15 cellular contexts compared by ENCODE assay signal in the genomic region with DNA sequence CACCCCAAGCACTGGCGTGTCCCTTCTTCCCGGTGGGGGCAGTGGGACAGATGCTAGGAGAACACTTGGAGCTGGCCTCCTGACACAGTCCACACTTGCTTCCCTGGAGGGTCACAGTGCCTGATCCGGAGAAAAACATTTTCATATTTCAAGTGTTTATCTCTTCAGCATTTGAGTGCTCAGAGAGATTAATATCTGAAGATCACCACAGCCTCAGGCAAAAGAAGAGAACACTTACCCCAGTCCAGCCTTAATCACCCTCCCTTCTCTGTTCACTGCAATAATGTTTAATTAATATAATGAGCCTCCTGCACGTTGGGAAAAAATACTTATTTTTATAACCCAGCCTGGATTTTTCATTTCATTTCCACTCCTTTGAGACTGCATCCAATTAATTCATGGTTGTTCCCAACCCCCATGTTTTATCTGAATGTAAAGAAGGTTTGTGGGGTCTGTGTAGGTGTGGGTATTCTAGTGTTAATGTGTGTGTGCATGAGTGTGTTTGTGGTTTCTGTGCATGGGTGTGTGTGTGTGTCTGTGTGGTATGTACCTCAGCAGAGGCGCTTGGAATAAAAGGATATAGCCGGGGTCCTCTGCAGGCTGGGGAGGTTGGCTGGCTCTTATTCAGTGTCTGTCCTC.
DNase-seq lines count a peak whose midpoint lies in the region; ATAC-seq and TF ChIP-seq lines count a peak whose summit lies in the region.
"Had no signal": no experiment of that assay in that cellular context is flagged by ENCODE, and none has a peak within 500 bp of the region (broad histone marks: within the 10 kb centered on the region; RNA-seq: fewer than 3 reads in every experiment).

No MANE protein-coding gene starts in this region.

- H3K9me3 ChIP-seq in HEK293 (ENCODE audit: control insufficient read depth, insufficient read depth, low read depth, low read length) (no peaks in the 10 kb centered on the region), SJSA1 (replicated peaks) (no peaks in the 10 kb centered on the region), left lung (no peaks in the 10 kb centered on the region), suprapubic skin (no peaks in the 10 kb centered on the region)
- no peaks in the 10 kb centered on the region for H3K9me3 ChIP-seq in CD4-positive, alpha-beta memory T cell (ENCODE audit: control insufficient read depth in 1 of 2, low read length in 2 of 2)
- H3K9me3 ChIP-seq: colonic mucosa, lower lobe of right lung had no signal

- intact Hi-C loops in left lung (cut with DNase I): no loop called here
- intact Hi-C loops in CD4-positive, alpha-beta memory T cell (cut with micrococcal nuclease): no loop called here

- no peak overlapping the region for H3K27ac Mint-ChIP-seq in CD4-positive, alpha-beta memory T cell
- H3K27ac Mint-ChIP-seq: activated CD4-positive, alpha-beta T cell treated with anti-CD3 and anti-CD28 coated beads for 36 hours; T-helper 2 cell treated with Interferon-gamma antibody and Interleukin-4, amounts not matched to agents 5 μg/mL and 100 μg/mL, for 36 hours had no signal

- H3K4me3 ChIP-seq in HEK293 (ENCODE audit: low read depth, low read length): no peak overlapping the region
- H3K4me3 ChIP-seq in SJSA1: no peak overlapping the region
- no peak overlapping the region for H3K4me3 ChIP-seq in left lung
- H3K4me3 ChIP-seq in suprapubic skin: no peak overlapping the region
- H3K4me3 ChIP-seq in CD4-positive, alpha-beta memory T cell (ENCODE audit: low read length in 2 of 2): no peak overlapping the region
- H3K4me3 ChIP-seq: colonic mucosa, lower lobe of right lung had no signal

- POLR2A ChIA-PET in HEK293 (lab: Yijun Ruan, JAX): no interaction called here
- POLR2A ChIA-PET in CD4-positive, alpha-beta memory T cell (lab: Charles Lee; ENCODE audit: partially characterized antibody): no interaction called here

- DNase-seq in SJSA1 (ENCODE audit: low read depth in 1 of 2, low spot score in 2 of 2): no peak
- no peak for DNase-seq in left lung
- no peak for DNase-seq in suprapubic skin (ENCODE audit: low spot score in 2 of 2)
- no peak for DNase-seq in stimulated activated CD4-positive, alpha-beta T cell treated with anti-CD3 and anti-CD28 coated beads, Interleukin-4, amount 100 ng/mL, for 1 hour
- no peak for DNase-seq in CD4-positive, alpha-beta memory T cell
- DNase-seq: activated CD4-positive, alpha-beta T cell treated with anti-CD3 and anti-CD28 coated beads for 36 hours; activated T-cell treated with anti-CD3 and anti-CD28 coated beads, Interleukin-2, amount 50 U/mL, for 1 hour; lower lobe of right lung; NCI-H1048; RPMI8226 had no signal

- H3K4me1 Mint-ChIP-seq in CD4-positive, alpha-beta memory T cell: no peaks in the 10 kb centered on the region
- H3K4me1 Mint-ChIP-seq: activated CD4-positive, alpha-beta T cell treated with anti-CD3 and anti-CD28 coated beads for 36 hours had no signal

- H3K27me3 ChIP-seq in SJSA1 (replicated peaks) (no peaks in the 10 kb centered on the region), left lung (no peaks in the 10 kb centered on the region), suprapubic skin (no peaks in the 10 kb centered on the region)
- H3K27me3 ChIP-seq in CD4-positive, alpha-beta memory T cell (ENCODE audit: insufficient read depth, low read length): no peaks in the 10 kb centered on the region
- H3K27me3 ChIP-seq: colonic mucosa had no signal

- no peak overlapping the region for H3K27ac ChIP-seq in HEK293 (ENCODE audit: extremely low read depth, low read depth, low read length)
- H3K27ac ChIP-seq in SJSA1: peak overlapping the region; percentile 48
- peak overlapping the region in 1 of 2 donors; percentile 30 for H3K27ac ChIP-seq in left lung
- peak overlapping the region; percentile 56 for H3K27ac ChIP-seq in suprapubic skin
- no peak overlapping the region for H3K27ac ChIP-seq in CD4-positive, alpha-beta memory T cell (ENCODE audit: low read depth, low read length)
- H3K27ac ChIP-seq: lower lobe of right lung had no signal

- CTCF ChIA-PET in HEK293 (lab: Yijun Ruan, JAX): no interaction called here
- CTCF ChIA-PET in CD4-positive, alpha-beta memory T cell (lab: Charles Lee; ENCODE audit: partially characterized antibody): interaction anchor here (2.1 kb wide), 1 partner anchor 16 kb away, joined by 6 read pairs; no protein-coding TSS in a partner anchor

- WGBS in suprapubic skin: 74% methylated on average over 6 of the region's 6 CpGs

- peaks cover 0 to 12% of the 10 kb centered on the region in 2 experiments; a peak in 1 of 3 replicates for H3K36me3 ChIP-seq in HEK293 (ENCODE audit: control insufficient read depth in 2 of 2, insufficient read depth in 1 of 2, low read length in 2 of 2)
- H3K36me3 ChIP-seq in SJSA1: no peaks in the 10 kb centered on the region
- peaks cover 0 to 27% of the 10 kb centered on the region in 2 donors for H3K36me3 ChIP-seq in left lung
- H3K36me3 ChIP-seq in suprapubic skin: no peaks in the 10 kb centered on the region
- H3K36me3 ChIP-seq in CD4-positive, alpha-beta memory T cell (ENCODE audit: insufficient read depth, low read length): no peaks in the 10 kb centered on the region
- H3K36me3 ChIP-seq: colonic mucosa had no signal

- H3K27me3 Mint-ChIP-seq in CD4-positive, alpha-beta memory T cell: peaks cover 14 to 21% of the 10 kb centered on the region in 2 donors

- peak overlapping the region in 1 of 8 donors; percentile 62 for H3K4me3 Mint-ChIP-seq in CD4-positive, alpha-beta memory T cell
- H3K4me3 Mint-ChIP-seq: activated CD4-positive, alpha-beta T cell treated with anti-CD3 and anti-CD28 coated beads for 36 hours; T-helper 2 cell treated with Interferon-gamma antibody and Interleukin-4, amounts not matched to agents 5 μg/mL and 100 μg/mL, for 36 hours had no signal

- peaks cover 0 to 2% (median 0%) of the 10 kb centered on the region in 8 donors for H3K9me3 Mint-ChIP-seq in CD4-positive, alpha-beta memory T cell
- H3K9me3 Mint-ChIP-seq: T-helper 2 cell treated with Interferon-gamma antibody and Interleukin-4, amounts not matched to agents 5 μg/mL and 100 μg/mL, for 36 hours had no signal

- ATAC-seq in left lung (peak; percentile 28), HG03039 (IDR thresholded peaks at IDR 0.05; ENCODE audit: unreplicated experiment) (no peak), HG03139 (IDR thresholded peaks at IDR 0.05; ENCODE audit: unreplicated experiment) (no peak)
- ATAC-seq: activated CD4-positive, alpha-beta T cell treated with anti-CD3 and anti-CD28 coated beads for 36 hours had no signal

- no peak for TF ChIP-seq CTCF in HEK293 (tag by site-specific recombination; IDR thresholded peaks at IDR 0.05)
- TF ChIP-seq CTCF in left lung (IDR thresholded peaks at IDR 0.05): no peak
- TF ChIP-seq CTCF in suprapubic skin (IDR thresholded peaks at IDR 0.05): no peak

- H3K4me1 ChIP-seq in HEK293 (ENCODE audit: control insufficient read depth, insufficient read depth, low read length) (no peaks in the 10 kb centered on the region), SJSA1 (replicated peaks) (peaks cover 62% of the 10 kb centered on the region), left lung (peaks cover 13 to 23% of the 10 kb centered on the region in 2 donors), suprapubic skin (peaks cover 12% of the 10 kb centered on the region)
- H3K4me1 ChIP-seq in CD4-positive, alpha-beta memory T cell (ENCODE audit: insufficient read depth, low read length): no peaks in the 10 kb centered on the region
- H3K4me1 ChIP-seq: colonic mucosa had no signal

- no peak for TF ChIP-seq EP300 in suprapubic skin (IDR thresholded peaks at IDR 0.05)

- no peaks in the 10 kb centered on the region for H3K36me3 Mint-ChIP-seq in CD4-positive, alpha-beta memory T cell

- TF ChIP-seq POLR2A in suprapubic skin (IDR thresholded peaks at IDR 0.05): no peak

TF ChIP-seq in HEK293, 187 proteins besides CTCF, POLR2A, EP300 and RAD21 (continues in another document):
- TF ChIP-seq SP2 (tag by site-specific recombination; IDR thresholded peaks at IDR 0.05) (no peak), ZFHX2 (tag by site-specific recombination; conservative IDR thresholded peaks at IDR 0.05) (peak; percentile 66), ZNF211 (tag by site-specific recombination; IDR thresholded peaks at IDR 0.05; ENCODE audit: low read depth) (no peak), ZNF670 (tag by site-specific recombination; IDR thresholded peaks at IDR 0.05; ENCODE audit: low read depth) (no peak), ZNF184 (tag by site-specific recombination; IDR thresholded peaks at IDR 0.05) (no peak), EGR2 (tag by site-specific recombination; IDR thresholded peaks at IDR 0.05; ENCODE audit: low read depth) (peak; percentile 52; the same call in 1 of the 2 replicates), BCL11A (tag by site-specific recombination; IDR thresholded peaks at IDR 0.05; ENCODE audit: low read depth) (no peak), ELK4 (IDR thresholded peaks at IDR 0.05; ENCODE audit: borderline replicate concordance, low read depth, low read length) (no peak), ZNF560 (tag by site-specific recombination; IDR thresholded peaks at IDR 0.05; ENCODE audit: borderline replicate concordance) (no peak)
- TF ChIP-seq, protein P1, sequence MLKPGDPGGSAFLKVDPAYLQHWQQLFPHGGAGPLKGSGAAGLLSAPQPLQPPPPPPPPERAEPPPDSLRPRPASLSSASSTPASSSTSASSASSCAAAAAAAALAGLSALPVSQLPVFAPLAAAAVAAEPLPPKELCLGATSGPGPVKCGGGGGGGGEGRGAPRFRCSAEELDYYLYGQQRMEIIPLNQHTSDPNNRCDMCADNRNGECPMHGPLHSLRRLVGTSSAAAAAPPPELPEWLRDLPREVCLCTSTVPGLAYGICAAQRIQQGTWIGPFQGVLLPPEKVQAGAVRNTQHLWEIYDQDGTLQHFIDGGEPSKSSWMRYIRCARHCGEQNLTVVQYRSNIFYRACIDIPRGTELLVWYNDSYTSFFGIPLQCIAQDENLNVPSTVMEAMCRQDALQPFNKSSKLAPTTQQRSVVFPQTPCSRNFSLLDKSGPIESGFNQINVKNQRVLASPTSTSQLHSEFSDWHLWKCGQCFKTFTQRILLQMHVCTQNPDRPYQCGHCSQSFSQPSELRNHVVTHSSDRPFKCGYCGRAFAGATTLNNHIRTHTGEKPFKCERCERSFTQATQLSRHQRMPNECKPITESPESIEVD (tag by site-specific recombination; IDR thresholded peaks at IDR 0.05): no peak

Comparison
In these comparisons a context has a peak if more than half of its experiments do, and no peak if none do; other contexts are left out.
1. H3K27ac ChIP-seq: peak in SJSA1 (single experiment) and suprapubic skin (single experiment); none in HEK293 (single experiment) and CD4-positive, alpha-beta memory T cell (single experiment).